In genomic region chr5:37249820-37250175, GRCh38 we compare ENCODE assay signal across 2 cellular contexts.
TF ChIP-seq lines count a peak whose summit lies in the region.

No MANE protein-coding gene starts in this region.

TF ChIP-seq in SK-N-SH, 30 proteins besides CTCF, POLR2A, EP300 and RAD21 (continued from another document):
- TF ChIP-seq RCOR1 (IDR thresholded peaks at IDR 0.05; ENCODE audit: low read length) (no peak), RFX5 (IDR thresholded peaks at IDR 0.05; ENCODE audit: low read length) (no peak), FOXM1 (IDR thresholded peaks at IDR 0.05; ENCODE audit: low read depth) (no peak), GATA2 (CRISPR knock-in tag; IDR thresholded peaks at IDR 0.05) (no peak), USF2 (IDR thresholded peaks at IDR 0.05; ENCODE audit: borderline replicate concordance, low read depth, low read length) (no peak), ZBTB33 (IDR thresholded peaks at IDR 0.05; ENCODE audit: borderline replicate concordance, low read depth) (no peak), PBX3 (IDR thresholded peaks at IDR 0.05) (no peak), FOXJ3 (CRISPR knock-in tag; IDR thresholded peaks at IDR 0.05) (no peak)
TF ChIP-seq in SK-N-SH: peak in this region for 0.

TF ChIP-seq in SK-N-SH treated with all-trans-retinoic acid at 6 μM for 48 hours, 23 proteins besides CTCF, POLR2A, EP300 and RAD21 (continued from another document):
- no peak for TF ChIP-seq POU6F1 (CRISPR knock-in tag; IDR thresholded peaks at IDR 0.05; ENCODE audit: borderline replicate concordance, low read depth)
- TF ChIP-seq ZNF565 (CRISPR knock-in tag; conservative IDR thresholded peaks at IDR 0.05; ENCODE audit: low read depth) = no peak
- TF ChIP-seq ZNF8 (CRISPR knock-in tag; IDR thresholded peaks at IDR 0.05) = no peak
- no peak for TF ChIP-seq TCF4 (CRISPR knock-in tag; IDR thresholded peaks at IDR 0.05; ENCODE audit: borderline replicate concordance)
- TF ChIP-seq BACH2 (CRISPR knock-in tag; IDR thresholded peaks at IDR 0.05; ENCODE audit: borderline replicate concordance) = no peak
- TF ChIP-seq ESRRG (CRISPR knock-in tag; IDR thresholded peaks at IDR 0.05) = no peak
- TF ChIP-seq SNAI2 (CRISPR knock-in tag; IDR thresholded peaks at IDR 0.05) = no peak
- no peak for TF ChIP-seq ARNTL (CRISPR knock-in tag; IDR thresholded peaks at IDR 0.05; ENCODE audit: borderline replicate concordance, low read depth)
